1 cellular context compared by ENCODE assay signal in the genomic region with DNA sequence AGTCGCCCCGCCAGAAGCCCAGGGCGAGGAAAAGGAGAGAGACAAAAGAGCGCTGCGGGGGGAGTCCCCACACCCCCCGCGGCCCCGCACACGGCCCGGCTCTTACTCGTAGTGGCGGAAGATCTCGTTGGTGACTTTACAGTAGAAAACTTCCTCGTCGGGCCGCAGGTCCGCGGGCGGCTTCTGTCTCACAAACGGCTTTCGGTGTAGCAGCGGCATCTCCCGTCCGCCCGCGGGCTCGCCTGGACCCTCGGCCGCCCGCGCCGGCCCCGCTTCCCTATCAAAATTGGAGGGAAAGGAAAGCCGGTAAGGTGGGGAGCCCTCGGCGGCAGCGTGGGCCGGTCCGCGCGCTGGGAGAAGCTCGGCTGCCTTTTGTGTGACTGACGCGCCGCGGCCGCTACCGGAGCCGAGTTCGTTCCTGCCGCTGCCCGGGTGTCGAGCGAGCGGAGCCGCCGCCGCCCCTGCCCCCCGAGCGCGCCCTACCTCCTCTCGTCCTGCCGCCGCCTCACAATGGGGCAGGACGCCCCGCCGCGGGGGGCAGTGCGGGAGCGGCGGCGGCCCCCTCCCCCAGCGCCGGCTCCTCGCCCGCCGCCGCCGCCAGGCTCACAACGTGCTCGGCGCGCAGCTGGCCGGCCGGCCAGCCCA.
TF ChIP-seq lines count a peak whose summit lies in the region.

No MANE protein-coding gene starts in this region.

TF ChIP-seq in HEK293, 187 proteins besides CTCF, POLR2A, EP300 and RAD21 (continued from another document):
- TF ChIP-seq, protein P1, sequence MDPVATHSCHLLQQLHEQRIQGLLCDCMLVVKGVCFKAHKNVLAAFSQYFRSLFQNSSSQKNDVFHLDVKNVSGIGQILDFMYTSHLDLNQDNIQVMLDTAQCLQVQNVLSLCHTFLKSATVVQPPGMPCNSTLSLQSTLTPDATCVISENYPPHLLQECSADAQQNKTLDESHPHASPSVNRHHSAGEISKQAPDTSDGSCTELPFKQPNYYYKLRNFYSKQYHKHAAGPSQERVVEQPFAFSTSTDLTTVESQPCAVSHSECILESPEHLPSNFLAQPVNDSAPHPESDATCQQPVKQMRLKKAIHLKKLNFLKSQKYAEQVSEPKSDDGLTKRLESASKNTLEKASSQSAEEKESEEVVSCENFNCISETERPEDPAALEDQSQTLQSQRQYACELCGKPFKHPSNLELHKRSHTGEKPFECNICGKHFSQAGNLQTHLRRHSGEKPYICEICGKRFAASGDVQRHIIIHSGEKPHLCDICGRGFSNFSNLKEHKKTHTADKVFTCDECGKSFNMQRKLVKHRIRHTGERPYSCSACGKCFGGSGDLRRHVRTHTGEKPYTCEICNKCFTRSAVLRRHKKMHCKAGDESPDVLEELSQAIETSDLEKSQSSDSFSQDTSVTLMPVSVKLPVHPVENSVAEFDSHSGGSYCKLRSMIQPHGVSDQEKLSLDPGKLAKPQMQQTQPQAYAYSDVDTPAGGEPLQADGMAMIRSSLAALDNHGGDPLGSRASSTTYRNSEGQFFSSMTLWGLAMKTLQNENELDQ (tag by site-specific recombination; IDR thresholded peaks at IDR 0.05; ENCODE audit: low read depth), result no peak
- no peak for TF ChIP-seq GFI1B (tag by site-specific recombination; IDR thresholded peaks at IDR 0.05)
- TF ChIP-seq, protein P2, sequence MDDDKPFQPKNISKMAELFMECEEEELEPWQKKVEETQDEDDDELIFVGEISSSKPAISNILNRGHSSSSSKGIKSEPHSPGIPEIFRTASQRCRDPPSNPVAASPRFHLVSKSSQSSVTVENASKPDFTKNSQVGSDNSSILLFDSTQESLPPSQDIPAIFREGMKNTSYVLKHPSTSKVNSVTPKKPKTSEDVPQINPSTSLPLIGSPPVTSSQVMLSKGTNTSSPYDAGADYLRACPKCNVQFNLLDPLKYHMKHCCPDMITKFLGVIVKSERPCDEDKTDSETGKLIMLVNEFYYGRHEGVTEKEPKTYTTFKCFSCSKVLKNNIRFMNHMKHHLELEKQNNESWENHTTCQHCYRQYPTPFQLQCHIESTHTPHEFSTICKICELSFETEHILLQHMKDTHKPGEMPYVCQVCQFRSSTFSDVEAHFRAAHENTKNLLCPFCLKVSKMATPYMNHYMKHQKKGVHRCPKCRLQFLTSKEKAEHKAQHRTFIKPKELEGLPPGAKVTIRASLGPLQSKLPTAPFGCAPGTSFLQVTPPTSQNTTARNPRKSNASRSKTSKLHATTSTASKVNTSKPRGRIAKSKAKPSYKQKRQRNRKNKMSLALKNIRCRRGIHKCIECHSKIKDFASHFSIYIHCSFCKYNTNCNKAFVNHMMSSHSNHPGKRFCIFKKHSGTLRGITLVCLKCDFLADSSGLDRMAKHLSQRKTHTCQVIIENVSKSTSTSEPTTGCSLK (tag by site-specific recombination; IDR thresholded peaks at IDR 0.05), result no peak
- no peak for TF ChIP-seq ZNF518A (tag by site-specific recombination; conservative IDR thresholded peaks at IDR 0.05; ENCODE audit: low read depth)
- TF ChIP-seq BCL11A (tag by site-specific recombination; IDR thresholded peaks at IDR 0.05; ENCODE audit: low read depth), result no peak
- peak; percentile 19 for TF ChIP-seq ZEB2 (tag by site-specific recombination; IDR thresholded peaks at IDR 0.05)
- TF ChIP-seq ZNF302 (tag by site-specific recombination; IDR thresholded peaks at IDR 0.05; ENCODE audit: low read depth), result no peak
- TF ChIP-seq ZNF561 (tag by site-specific recombination; IDR thresholded peaks at IDR 0.05; ENCODE audit: borderline replicate concordance), result no peak
- TF ChIP-seq ZNF701 (tag by site-specific recombination; IDR thresholded peaks at IDR 0.05), result no peak
